ENCODE assay signal across 7 cellular contexts in the genomic region with DNA sequence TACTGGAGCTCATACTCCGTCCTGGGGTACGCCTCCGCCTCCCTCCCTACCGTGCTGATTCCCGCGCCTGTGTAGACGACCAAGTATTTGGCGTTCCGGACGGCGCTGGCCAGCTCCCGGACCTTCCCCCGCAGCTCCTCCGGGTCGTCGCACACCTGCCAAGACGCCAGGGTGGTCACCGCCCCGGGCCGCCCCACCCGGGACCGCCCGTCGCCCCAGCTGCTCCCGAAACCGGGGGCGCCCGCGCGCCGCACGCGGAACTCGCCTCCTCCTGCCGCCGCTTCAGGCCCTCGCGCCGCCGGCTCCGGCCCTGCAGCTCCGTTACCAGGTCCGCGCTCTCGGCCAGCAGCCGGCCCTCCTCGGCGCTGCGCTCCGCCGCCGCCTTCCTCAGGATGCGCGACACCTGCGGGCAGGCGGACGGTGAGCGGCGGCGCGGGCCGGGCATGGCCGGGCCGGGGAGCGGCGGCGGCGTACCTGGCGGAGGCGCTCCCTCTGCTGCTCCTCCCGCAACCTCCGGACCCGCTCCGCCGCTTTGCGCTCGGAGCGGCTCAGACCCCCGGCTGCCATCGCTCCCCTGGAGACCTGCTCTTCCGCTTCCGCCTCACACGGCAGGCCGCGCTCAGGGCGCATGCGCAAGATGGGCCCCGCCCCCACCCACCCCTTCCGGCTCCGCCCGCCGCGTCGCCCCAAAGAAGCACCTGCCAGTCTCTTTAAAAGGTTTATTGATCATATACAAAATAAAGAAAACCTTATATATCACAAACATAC. TPM values are rescaled to one million over a fixed set of nuclear protein-coding genes. Genes with fewer than 3 reads are reported as not detected.
DNase-seq lines count a peak whose midpoint lies in the region; ATAC-seq, FAIRE-seq and TF ChIP-seq lines count a peak whose summit lies in the region.

Gene SIRT7 (minus strand): TSS at position 612 of the 768 bp plus-strand sequence. CDS start 45 bp downstream, at position 567.

- peaks cover 42% of the 10 kb centered on the region for H3K36me3 ChIP-seq in bronchial epithelial cell (ENCODE audit: control insufficient read depth, insufficient read depth, low read length)

- H3K4me3 Mint-ChIP-seq in activated B cell treated with CpG ODN at 0.5 μM for 24 hours, result peak within 1 kb of the TSS; percentile 88

- H3K27me3 Mint-ChIP-seq in activated B cell treated with CpG ODN at 0.5 μM for 24 hours, result no peaks in the 10 kb centered on the region

- DNase-seq in NCI-H2227 (lab: John Stamatoyannopoulos, UW; ENCODE audit: unreplicated experiment), result peak; percentile 91
- DNase-seq in activated B cell treated with CpG ODN at 0.5 μM for 24 hours, result peak; percentile 74
- DNase-seq in bronchial epithelial cell (ENCODE audit: low read depth), result peak; percentile 48
- DNase-seq in inferior parietal cortex (ENCODE audit: extremely low spot score), result peak; percentile 89
- DNase-seq in stimulated activated CD4-positive, alpha-beta T cell treated with anti-CD3 and anti-CD28 coated beads, Interleukin-12 subunit alpha, Interleukin-12 subunit beta, amount 100 ng/mL, for 24 hours (ENCODE audit: low read depth in 2 of 2), result peak; percentile 61 to 65

- TF ChIP-seq POLR2A in GM18505 (IDR thresholded peaks at IDR 0.05; ENCODE audit: borderline replicate concordance, extremely low read depth, insufficient read depth, insufficient read length), result peak; percentile 91

- no peaks in the 10 kb centered on the region for H3K27me3 ChIP-seq in bronchial epithelial cell (ENCODE audit: control insufficient read depth, insufficient read depth, low read length)

- ATAC-seq in GM18505 (IDR thresholded peaks at IDR 0.05; ENCODE audit: unreplicated experiment) (peak; percentile 68), HG03095 (IDR thresholded peaks at IDR 0.05; ENCODE audit: unreplicated experiment) (peak; percentile 41), activated B cell treated with CpG ODN at 0.5 μM for 24 hours (ENCODE audit: low read depth) (peak; percentile 88)

- H3K27ac Mint-ChIP-seq in activated B cell treated with CpG ODN at 0.5 μM for 24 hours, result peak within 1 kb of the TSS; percentile 76

- peak within 1 kb of the TSS; percentile 46 for H3K4me3 ChIP-seq in bronchial epithelial cell (ENCODE audit: low read depth, low read length)

- intact Hi-C loops in activated B cell treated with CpG ODN at 0.5 μM for 24 hours (cut with micrococcal nuclease), result loop anchor here (1.0 to 2.0 kb wide), 3 partner anchors 9 to 57 kb away; partner anchors contain the start of genes ARHGDIA and P4HB

- FAIRE-seq in bronchial epithelial cell (lab: Jason Lieb, UNC), result no peak

- no peak for TF ChIP-seq CTCF in activated B cell treated with CpG ODN at 0.5 μM for 24 hours (IDR thresholded peaks at IDR 0.05)
- TF ChIP-seq CTCF in bronchial epithelial cell (IDR thresholded peaks at IDR 0.05; ENCODE audit: insufficient read depth, low read length, severe bottlenecking), result no peak

- H3K36me3 Mint-ChIP-seq in activated B cell treated with CpG ODN at 0.5 μM for 24 hours (ENCODE audit: low read depth), result peaks cover 56% of the 10 kb centered on the region

- POLR2A ChIA-PET in activated B cell treated with CpG ODN at 0.5 μM for 24 hours (lab: Charles Lee), result interaction anchor here (0.6 to 3.0 kb wide), 8 partner anchors 9 to 149 kb away, joined by 3 to 28 read pairs (median 4); partner anchors contain the start of genes DCXR, MAFG and P4HB

- peaks cover 25% of the 10 kb centered on the region for H3K4me1 Mint-ChIP-seq in activated B cell treated with CpG ODN at 0.5 μM for 24 hours

- no peaks in the 10 kb centered on the region for H3K9me3 Mint-ChIP-seq in activated B cell treated with CpG ODN at 0.5 μM for 24 hours

- CTCF ChIA-PET in activated B cell treated with CpG ODN at 0.5 μM for 24 hours (lab: Charles Lee), result interaction anchor here (1.2 to 1.6 kb wide), 3 partner anchors 10 to 48 kb away, joined by 3 to 6 read pairs (median 5); partner anchors contain the start of gene MAFG

RNA-seq across cellular contexts. Expression of gene SIRT7, which starts in this region (rescaled TPM):
- total RNA-seq in activated B cell treated with CpG ODN at 0.5 μM for 24 hours, result 57.6 and 66.4 TPM in 2 replicates
- total RNA-seq in bronchial epithelial cell, result 48.4 and 62.2 TPM in 2 replicates

Comparison
In these comparisons a context has a peak if more than half of its experiments do, and no peak if none do; other contexts are left out.
1. Peak in every context shown above with its lines: DNase-seq, ATAC-seq and H3K4me3 ChIP-seq.